In genomic region chr11:117232911-117233409, GRCh38 we compare ENCODE assay signal across 8 cellular contexts.
DNase-seq lines count a peak whose midpoint lies in the region; ATAC-seq and TF ChIP-seq lines count a peak whose summit lies in the region.

No MANE protein-coding gene starts in this region.

- H3K9me3 ChIP-seq in DND-41 (ENCODE audit: insufficient read depth, low read length, severe bottlenecking), result no peaks in the 10 kb centered on the region

- H3K4me2 ChIP-seq in DND-41 (ENCODE audit: insufficient read depth, low read length) (peak overlapping the region; percentile 100), KMS-11 (peak overlapping the region; percentile 57; the same call in 1 of the 2 replicates)

- H3K27me3 ChIP-seq in DND-41 (ENCODE audit: insufficient read depth, low read length, poor library complexity) (no peaks in the 10 kb centered on the region), KMS-11 (ENCODE audit: insufficient read depth, low read depth) (no peaks in the 10 kb centered on the region)

- H3K9ac ChIP-seq in DND-41 (ENCODE audit: low read depth, low read length) (peak overlapping the region; percentile 71), KMS-11 (peak overlapping the region; percentile 39; the same call in 1 of the 2 replicates)

- TF ChIP-seq CTCF in DND-41 (IDR thresholded peaks at IDR 0.05; ENCODE audit: borderline replicate concordance, extremely low read depth, low read length, poor library complexity, severe bottlenecking) (no peak), KMS-11 (conservative IDR thresholded peaks at IDR 0.05; ENCODE audit: low read depth, low read length) (no peak), astrocyte of the spinal cord (IDR thresholded peaks at IDR 0.05; ENCODE audit: low read depth, low read length) (no peak)

- peaks cover 15% of the 10 kb centered on the region for H4K20me1 ChIP-seq in DND-41 (ENCODE audit: insufficient read depth, low read length)
- H4K20me1 ChIP-seq in KMS-11 (ENCODE audit: insufficient read depth), result no peaks in the 10 kb centered on the region

- H3K27ac ChIP-seq in DND-41 (ENCODE audit: low read length) (peak overlapping the region; percentile 74), KMS-11 (no peak overlapping the region)

- peak overlapping the region; percentile 81 to 91; a peak in 3 of 4 replicates for H3K4me3 ChIP-seq in DND-41 (ENCODE audit: low read depth in 1 of 2, low read length in 2 of 2)
- no peak overlapping the region for H3K4me3 ChIP-seq in KMS-11 (IDR thresholded peaks at IDR 0.05; ENCODE audit: insufficient read depth, low read depth, low read length)
- H3K4me3 ChIP-seq in astrocyte of the spinal cord (ENCODE audit: low read depth, low read length), result peak overlapping the region; percentile 98

- H3K79me2 ChIP-seq in DND-41 (ENCODE audit: insufficient read depth, low read length) (peaks cover 53% of the 10 kb centered on the region), KMS-11 (ENCODE audit: insufficient read depth, low read depth) (peaks cover 11% of the 10 kb centered on the region; the same call in 1 of the 2 replicates)

- peaks cover 28% of the 10 kb centered on the region for H3K36me3 ChIP-seq in DND-41 (ENCODE audit: insufficient read depth, low read length)
- H3K36me3 ChIP-seq in KMS-11 (ENCODE audit: insufficient read depth), result no peaks in the 10 kb centered on the region

- H3K4me1 ChIP-seq in DND-41 (ENCODE audit: insufficient read depth, low read length) (peaks cover 44% of the 10 kb centered on the region), KMS-11 (ENCODE audit: low read depth, poor library complexity, severe bottlenecking) (peaks cover 13% of the 10 kb centered on the region)

- peak overlapping the region; percentile 82 for H2AFZ ChIP-seq in DND-41 (ENCODE audit: low read depth, low read length)
- peak overlapping the region; percentile 57; the same call in 1 of the 2 replicates for H2AFZ ChIP-seq in KMS-11 (ENCODE audit: low read depth)

- peak; percentile 8 for ATAC-seq in DND-41 (ENCODE audit: insufficient read depth, low read depth)
- ATAC-seq in stimulated activated naive CD8-positive, alpha-beta T cell treated with anti-CD3 and anti-CD28 coated beads, Interleukin-15, Interleukin-2, amounts not matched to agents 100 U/mL and 50 U/mL, for 24 hours, result no peak
- ATAC-seq in GM19351 (IDR thresholded peaks at IDR 0.05; ENCODE audit: unreplicated experiment), result no peak
- ATAC-seq in HG02610 (IDR thresholded peaks at IDR 0.05; ENCODE audit: unreplicated experiment), result no peak
- ATAC-seq in GM18868 (IDR thresholded peaks at IDR 0.05; ENCODE audit: unreplicated experiment), result no peak

- DNase-seq in DND-41 (no peak), astrocyte of the spinal cord (ENCODE audit: low read depth, low spot score) (no peak), islet precursor cell (peak; percentile 54)
- peak; percentile 30 for DNase-seq in stimulated activated naive CD8-positive, alpha-beta T cell treated with anti-CD3 and anti-CD28 coated beads, Interleukin-15, Interleukin-2, amounts not matched to agents 100 U/mL and 50 U/mL, for 24 hours

- in situ Hi-C loops in astrocyte of the spinal cord (cut with HindIII; ENCODE audit: low sequenced_read_pairs), result no loop called here

Comparison
In these comparisons a context has a peak if more than half of its experiments do, and no peak if none do; other contexts are left out.
1. DNase-seq: peak in islet precursor cell (single experiment) and stimulated activated naive CD8-positive, alpha-beta T cell treated with anti-CD3 and anti-CD28 coated beads, Interleukin-15, Interleukin-2, amounts not matched to agents 100 U/mL and 50 U/mL, for 24 hours (single experiment); none in DND-41 (single experiment) and astrocyte of the spinal cord (single experiment).